ENCODE assay signal across 15 cellular contexts in genomic region chr20:24629668-24630067, GRCh38.
DNase-seq lines count a peak whose midpoint lies in the region; ATAC-seq, FAIRE-seq and TF ChIP-seq lines count a peak whose summit lies in the region.
"Had no signal": no experiment of that assay in that cellular context is flagged by ENCODE, and none has a peak within 500 bp of the region (broad histone marks: within the 10 kb centered on the region; RNA-seq: fewer than 3 reads in every experiment).

No MANE protein-coding gene starts in this region.

- peaks cover 0 to 3% (median 0%) of the 10 kb centered on the region in 11 donors for H3K9me3 Mint-ChIP-seq in naive thymus-derived CD4-positive, alpha-beta T cell
- H3K9me3 Mint-ChIP-seq: activated CD4-positive, alpha-beta T cell treated with anti-CD3 and anti-CD28 coated beads, Interleukin-2, amount 10 ng/mL, durations not matched to agents 24 days and 14 days; activated T-cell treated with anti-CD3 and anti-CD28 coated beads, Interleukin-2, amount 50 U/mL, for 4 hours; CD4-positive, CD25-positive, alpha-beta regulatory T cell; T-helper 2 cell treated with Interferon-gamma antibody and Interleukin-4, amounts not matched to agents 5 μg/mL and 100 μg/mL, for 36 hours had no signal

- H3K4me1 ChIP-seq in DND-41 (ENCODE audit: insufficient read depth, low read length) (no peaks in the 10 kb centered on the region; the same call in 1 of the 2 replicates), K562 (replicated peaks in 1 of 2; ENCODE audit: control insufficient read depth in 2 of 2, insufficient read depth in 2 of 2, low read length in 2 of 2) (peaks cover under 1 to 2% of the 10 kb centered on the region in 2 experiments; a peak in 2 of 5 replicates), left lung (peaks cover 0 to 4% of the 10 kb centered on the region in 2 donors)
- H3K4me1 ChIP-seq in naive thymus-derived CD4-positive, alpha-beta T cell (ENCODE audit: control insufficient read depth in 2 of 2, insufficient read depth in 2 of 2, low read length in 2 of 2): no peaks in the 10 kb centered on the region

- no peaks in the 10 kb centered on the region for H3K9me3 ChIP-seq in DND-41 (ENCODE audit: insufficient read depth, low read length, severe bottlenecking)
- no peaks in the 10 kb centered on the region for H3K9me3 ChIP-seq in K562 (replicated peaks; ENCODE audit: control insufficient read depth, insufficient read depth, low read depth, low read length)
- H3K9me3 ChIP-seq in naive thymus-derived CD4-positive, alpha-beta T cell (ENCODE audit: control insufficient read depth in 2 of 3, low read length in 3 of 3): no peaks in the 10 kb centered on the region
- H3K9me3 ChIP-seq in left lung: no peaks in the 10 kb centered on the region

- DNase-seq in DND-41 (no peak), KBM-7 (peak; percentile 77), K562 (ENCODE audit: extremely low read depth in 1 of 4, low spot score in 3 of 4) (no peak), left lung (no peak)
- no peak for DNase-seq in naive thymus-derived CD4-positive, alpha-beta T cell
- DNase-seq: activated CD4-positive, alpha-beta T cell treated with anti-CD3 and anti-CD28 coated beads, Interleukin-2, amount 10 ng/mL, durations not matched to agents 24 days and 14 days; activated T-cell treated with anti-CD3 and anti-CD28 coated beads, Interleukin-2, amount 50 U/mL, for 4 hours; amniotic stem cell; CD4-positive, CD25-positive, alpha-beta regulatory T cell; left colon; stimulated activated CD4-positive, alpha-beta T cell treated with anti-CD3 and anti-CD28 coated beads, Interleukin-12 subunit alpha, Interleukin-12 subunit beta, amount 100 ng/mL, for 4 hours had no signal

- H4K20me1 ChIP-seq in DND-41 (ENCODE audit: insufficient read depth, low read length): no peaks in the 10 kb centered on the region
- no peaks in the 10 kb centered on the region for H4K20me1 ChIP-seq in K562 (replicated peaks; ENCODE audit: control insufficient read depth, insufficient read depth, low read length)

- ATAC-seq in DND-41 (ENCODE audit: insufficient read depth, low read depth) (peak; percentile 48; the same call in 2 of the 3 replicates), K562 (no peak), left lung (no peak), HG02938 (IDR thresholded peaks at IDR 0.05; ENCODE audit: unreplicated experiment) (no peak), GM19395 (IDR thresholded peaks at IDR 0.05; ENCODE audit: unreplicated experiment) (no peak)
- ATAC-seq in naive thymus-derived CD4-positive, alpha-beta T cell: peak; percentile 49
- ATAC-seq: activated T-cell treated with anti-CD3 and anti-CD28 coated beads, Interleukin-2, amount 50 U/mL, for 4 hours; left colon had no signal

- H3K9me1 ChIP-seq in K562 (ENCODE audit: control insufficient read depth, insufficient read depth, low read length): no peaks in the 10 kb centered on the region

- no peak for TF ChIP-seq EP300 in K562 (IDR thresholded peaks at IDR 0.05; ENCODE audit: low read length)

- H3K4me3 ChIP-seq in DND-41 (ENCODE audit: low read depth in 1 of 2, low read length in 2 of 2) (no peak overlapping the region), K562 (no peak overlapping the region), left lung (no peak overlapping the region)
- no peak overlapping the region for H3K4me3 ChIP-seq in naive thymus-derived CD4-positive, alpha-beta T cell (ENCODE audit: low read length)

- H3K9ac ChIP-seq in DND-41 (ENCODE audit: low read depth, low read length): no peak overlapping the region
- H3K9ac ChIP-seq in K562 (ENCODE audit: insufficient read depth in 1 of 2, low read depth in 2 of 2, low read length in 2 of 2): no peak overlapping the region

- TF ChIP-seq CTCF in DND-41 (IDR thresholded peaks at IDR 0.05; ENCODE audit: borderline replicate concordance, extremely low read depth, low read length, poor library complexity, severe bottlenecking) (no peak), K562 (IDR thresholded peaks at IDR 0.05 in 2 of 3, conservative IDR thresholded peaks at IDR 0.05 in 1 of 3; ENCODE audit: insufficient read depth in 2 of 3, low read depth in 1 of 3, low read length in 3 of 3) (no peak), left lung (IDR thresholded peaks at IDR 0.05) (no peak)

- H3K4me1 Mint-ChIP-seq in naive thymus-derived CD4-positive, alpha-beta T cell: peaks cover 8 to 24% (median 20%) of the 10 kb centered on the region in 7 donors
- H3K4me1 Mint-ChIP-seq: activated CD4-positive, alpha-beta T cell treated with anti-CD3 and anti-CD28 coated beads, Interleukin-2, amount 10 ng/mL, durations not matched to agents 24 days and 14 days had no signal

- no peak for TF ChIP-seq RAD21 in K562 (CRISPR knock-in tag; conservative IDR thresholded peaks at IDR 0.05 in 1 of 2, IDR thresholded peaks at IDR 0.05 in 1 of 2)

- in situ Hi-C loops in KBM-7 (cut with MboI; ENCODE audit: low pct_unique_long_range_greater_than_20kb, low sequenced_read_pairs) (no loop called here), K562 (cut with MboI) (no loop called here)

- no TSS peak for BruUV-seq in K562 (replicated peaks; lab: Mats Ljungman, UMichigan)

- H3K36me3 Mint-ChIP-seq in naive thymus-derived CD4-positive, alpha-beta T cell: peaks cover 0 to 3% (median 0%) of the 10 kb centered on the region in 5 donors
- H3K36me3 Mint-ChIP-seq: CD4-positive, CD25-positive, alpha-beta regulatory T cell had no signal

- H3K27me3 Mint-ChIP-seq in naive thymus-derived CD4-positive, alpha-beta T cell: peaks cover 0 to 2% (median 0%) of the 10 kb centered on the region in 5 donors
- H3K27me3 Mint-ChIP-seq: CD4-positive, CD25-positive, alpha-beta regulatory T cell had no signal

- intact Hi-C loops in K562 (cut with micrococcal nuclease): no loop called here
- intact Hi-C loops in naive thymus-derived CD4-positive, alpha-beta T cell (cut with micrococcal nuclease): no loop called here
- intact Hi-C loops in left lung (cut with DNase I): no loop called here

- no peak overlapping the region for H3K4me3 Mint-ChIP-seq in naive thymus-derived CD4-positive, alpha-beta T cell
- H3K4me3 Mint-ChIP-seq: activated CD4-positive, alpha-beta T cell treated with anti-CD3 and anti-CD28 coated beads, Interleukin-2, amount 10 ng/mL, durations not matched to agents 24 days and 14 days; activated T-cell treated with anti-CD3 and anti-CD28 coated beads, Interleukin-2, amount 50 U/mL, for 4 hours; CD4-positive, CD25-positive, alpha-beta regulatory T cell; T-helper 2 cell treated with Interferon-gamma antibody and Interleukin-4, amounts not matched to agents 5 μg/mL and 100 μg/mL, for 36 hours had no signal

- H3K4me2 ChIP-seq in DND-41 (ENCODE audit: insufficient read depth, low read length) (no peak overlapping the region), K562 (ENCODE audit: insufficient read depth, low read length) (no peak overlapping the region)

- H3K36me3 ChIP-seq in DND-41 (ENCODE audit: insufficient read depth, low read length) (no peaks in the 10 kb centered on the region), K562 (ENCODE audit: control insufficient read depth, insufficient read depth, low read length) (no peaks in the 10 kb centered on the region), left lung (no peaks in the 10 kb centered on the region)
- H3K36me3 ChIP-seq in naive thymus-derived CD4-positive, alpha-beta T cell (ENCODE audit: control insufficient read depth in 2 of 3, insufficient read depth in 3 of 3, low read length in 3 of 3): no peaks in the 10 kb centered on the region

- H3K27ac Mint-ChIP-seq in naive thymus-derived CD4-positive, alpha-beta T cell: peak overlapping the region in 1 of 9 donors; percentile 2
- H3K27ac Mint-ChIP-seq: activated CD4-positive, alpha-beta T cell treated with anti-CD3 and anti-CD28 coated beads, Interleukin-2, amount 10 ng/mL, durations not matched to agents 24 days and 14 days; T-helper 2 cell treated with Interferon-gamma antibody and Interleukin-4, amounts not matched to agents 5 μg/mL and 100 μg/mL, for 36 hours had no signal

- CTCF ChIA-PET in K562 (lab: Yijun Ruan, JAX; ENCODE audit: low intra/inter-chr PET ratio): no interaction called here
- CTCF ChIA-PET in naive thymus-derived CD4-positive, alpha-beta T cell (lab: Charles Lee): no interaction called here

- H3K27ac ChIP-seq in DND-41 (ENCODE audit: low read length): no peak overlapping the region
- H3K27ac ChIP-seq in K562 (ENCODE audit: extremely low read depth, low read depth, low read length): no peak overlapping the region
- no peak overlapping the region for H3K27ac ChIP-seq in naive thymus-derived CD4-positive, alpha-beta T cell (ENCODE audit: low read depth, low read length)
- H3K27ac ChIP-seq in left lung: no peak overlapping the region

- no peak for TF ChIP-seq POLR2A in K562 (conservative IDR thresholded peaks at IDR 0.05)

- no peak for FAIRE-seq in K562 (lab: Jason Lieb, UNC)
- FAIRE-seq: GM12892 had no signal

- POLR2A ChIA-PET in K562 (lab: Yijun Ruan, JAX): interaction anchor here (0.6 kb wide), 1 partner anchor 592 kb away, joined by 4 read pairs; no protein-coding TSS in a partner anchor
- POLR2A ChIA-PET in naive thymus-derived CD4-positive, alpha-beta T cell (lab: Charles Lee): no interaction called here

- H2AFZ ChIP-seq in DND-41 (ENCODE audit: low read depth, low read length) (no peak overlapping the region), K562 (ENCODE audit: low read depth, low read length) (no peak overlapping the region)

- H3K27me3 ChIP-seq in DND-41 (ENCODE audit: insufficient read depth, low read length, poor library complexity) (no peaks in the 10 kb centered on the region), K562 (ENCODE audit: control insufficient read depth in 2 of 2, insufficient read depth in 2 of 2, low read length in 2 of 2) (peaks cover 0 to 8% of the 10 kb centered on the region in 2 experiments; a peak in 1 of 5 replicates), left lung (peaks cover 0 to 28% of the 10 kb centered on the region in 2 donors)
- no peaks in the 10 kb centered on the region for H3K27me3 ChIP-seq in naive thymus-derived CD4-positive, alpha-beta T cell (ENCODE audit: control insufficient read depth in 2 of 2, insufficient read depth in 2 of 2, low read length in 2 of 2)

- no peaks in the 10 kb centered on the region for H3K79me2 ChIP-seq in DND-41 (ENCODE audit: insufficient read depth, low read length)
- no peaks in the 10 kb centered on the region for H3K79me2 ChIP-seq in K562 (ENCODE audit: control insufficient read depth, insufficient read depth, low read length)

- 0% methylated on average over 3 of the region's 3 CpGs for WGBS in K562 (ENCODE audit: insufficient coverage, low coverage, missing lambda C conversion rate)

TF ChIP-seq in K562, 482 proteins besides CTCF, POLR2A, EP300 and RAD21 (continues in another document):
- TF ChIP-seq PCBP1 (IDR thresholded peaks at IDR 0.05; ENCODE audit: low read depth, low read length, poor library complexity, severe bottlenecking): no peak
- TF ChIP-seq GABPA (tag; conservative IDR thresholded peaks at IDR 0.05; ENCODE audit: low read depth): 0 out of 2 replicates have a peak, but pooled peaks have one; percentile 23
- no peak for TF ChIP-seq SMAD4 (CRISPR knock-in tag; conservative IDR thresholded peaks at IDR 0.05)
- TF ChIP-seq ETV1 (tag; conservative IDR thresholded peaks at IDR 0.05; ENCODE audit: low read depth): peak; percentile 62; the same call in 1 of the 2 replicates

Comparison
In these comparisons a context has a peak if more than half of its experiments do, and no peak if none do; other contexts are left out.
1. ATAC-seq: peak in DND-41 (single experiment) and naive thymus-derived CD4-positive, alpha-beta T cell (single experiment); none in K562 (single experiment), left lung (single experiment), HG02938 (single experiment) and GM19395 (single experiment).